In genomic region chr10:77877461-77878344, GRCh38 we compare ENCODE assay signal across 9 cellular contexts. TPM values are rescaled to one million over a fixed set of nuclear protein-coding genes. Genes with fewer than 3 reads are reported as not detected.
A peak's percentile ranks its signal among the peaks of the same experiment; 100 is the strongest.
DNase-seq lines count a peak whose midpoint lies in the region; ATAC-seq and TF ChIP-seq lines count a peak whose summit lies in the region.
"Had no signal": no experiment of that assay in that cellular context is flagged by ENCODE, and none has a peak within 500 bp of the region (broad histone marks: within the 10 kb centered on the region; RNA-seq: fewer than 3 reads in every experiment).

No MANE protein-coding gene starts in this region.

- 0 out of 2 replicates have a peak, but pooled peaks cover 1% of the 10 kb centered on the region for H3K36me3 ChIP-seq in H7 (replicated peaks; ENCODE audit: control insufficient read depth, insufficient read depth, low read length)

- peak; percentile 80 for ATAC-seq in stimulated activated memory B cell treated with anti-CD40 and anti-IgM and Interleukin-4, amounts not matched to agents 10 μg/mL and 1 μg/mL and 100 μg/mL, for 72 hours

- peak overlapping the region; percentile 61 to 93 (median 87) for H3K27ac Mint-ChIP-seq in brain
- H3K27ac Mint-ChIP-seq in stimulated activated memory B cell treated with anti-CD40 and anti-IgM and Interleukin-4, amounts not matched to agents 10 μg/mL and 1 μg/mL and 100 μg/mL, for 72 hours, result peak overlapping the region; percentile 69

- H3K36me3 Mint-ChIP-seq in brain, result peaks cover 14% of the 10 kb centered on the region
- H3K36me3 Mint-ChIP-seq in stimulated activated memory B cell treated with anti-CD40 and anti-IgM and Interleukin-4, amounts not matched to agents 10 μg/mL and 1 μg/mL and 100 μg/mL, for 72 hours, result no peaks in the 10 kb centered on the region

- no peaks in the 10 kb centered on the region for H3K27me3 Mint-ChIP-seq in brain
- no peaks in the 10 kb centered on the region for H3K27me3 Mint-ChIP-seq in stimulated activated memory B cell treated with anti-CD40 and anti-IgM and Interleukin-4, amounts not matched to agents 10 μg/mL and 1 μg/mL and 100 μg/mL, for 72 hours

- H3K4me3 Mint-ChIP-seq in brain, result peak overlapping the region in 4 of 5 experiments; percentile 45 to 56 (median 47)
- peak overlapping the region; percentile 48 for H3K4me3 Mint-ChIP-seq in stimulated activated memory B cell treated with anti-CD40 and anti-IgM and Interleukin-4, amounts not matched to agents 10 μg/mL and 1 μg/mL and 100 μg/mL, for 72 hours

- no peaks in the 10 kb centered on the region for H3K27me3 ChIP-seq in H7 (ENCODE audit: control insufficient read depth, insufficient read depth, low read length)

- peaks cover 57% of the 10 kb centered on the region for H3K4me1 Mint-ChIP-seq in brain
- peaks cover 32% of the 10 kb centered on the region for H3K4me1 Mint-ChIP-seq in stimulated activated memory B cell treated with anti-CD40 and anti-IgM and Interleukin-4, amounts not matched to agents 10 μg/mL and 1 μg/mL and 100 μg/mL, for 72 hours

- no peaks in the 10 kb centered on the region for H3K9me3 Mint-ChIP-seq in brain
- H3K9me3 Mint-ChIP-seq in stimulated activated memory B cell treated with anti-CD40 and anti-IgM and Interleukin-4, amounts not matched to agents 10 μg/mL and 1 μg/mL and 100 μg/mL, for 72 hours, result no peaks in the 10 kb centered on the region

- DNase-seq in GM10266 (ENCODE audit: extremely low spot score), result peak; percentile 33
- peak; percentile 85 for DNase-seq in H7
- peak; percentile 75 for DNase-seq in NCI-H510A treated with DMSO at 0.1 percent for 48 hours (lab: John Stamatoyannopoulos, UW)
- DNase-seq in kidney glomerular epithelial cell (lab: John Stamatoyannopoulos, UW), result peak; percentile 63
- no peak for DNase-seq in DMS53 treated with DMSO at 0.1 percent for 48 hours (lab: John Stamatoyannopoulos, UW; ENCODE audit: unreplicated experiment)
- no peak for DNase-seq in NCI-H1048 (lab: John Stamatoyannopoulos, UW)

- TF ChIP-seq CTCF in GM10266 (IDR thresholded peaks at IDR 0.05; ENCODE audit: control insufficient read depth, insufficient read depth, low read depth, missing control alignments), result no peak
- TF ChIP-seq CTCF in brain (conservative IDR thresholded peaks at IDR 0.05), result no peak

- no peak overlapping the region for H3K4me3 ChIP-seq in H7 (ENCODE audit: insufficient read depth, low read depth, low read length)
- H3K4me3 ChIP-seq: skin epidermis had no signal

RNA-seq across cellular contexts. Expression of gene DLG5, which starts 48.9 kb away (rescaled TPM):
- 28.2 and 31.7 TPM in 2 replicates for total RNA-seq in H7 (2014; rRNA removed; shearing (Covaris generic))
- 20.7 TPM for polyA plus RNA-seq in brain (ENCODE audit: insufficient read depth, low read depth, low replicate concordance)

Comparison
In these comparisons a context has a peak if more than half of its experiments do, and no peak if none do; other contexts are left out.
1. DNase-seq: peak in GM10266 (single experiment), H7 (single experiment), NCI-H510A treated with DMSO at 0.1 percent for 48 hours (single experiment) and kidney glomerular epithelial cell (single experiment); none in DMS53 treated with DMSO at 0.1 percent for 48 hours (single experiment) and NCI-H1048 (single experiment).